Comparison of ENCODE assay signal across 1 cellular context in genomic region chr17:80281516-80281915, GRCh38.
TF ChIP-seq lines count a peak whose summit lies in the region.

No MANE protein-coding gene starts in this region.

TF ChIP-seq in IMR-90, 13 proteins besides CTCF, POLR2A, EP300 and RAD21 (continued from another document):
- no peak for TF ChIP-seq ELK1 (IDR thresholded peaks at IDR 0.05; ENCODE audit: borderline replicate concordance, low read depth, low read length)
- no peak for TF ChIP-seq CEBPB (IDR thresholded peaks at IDR 0.05; ENCODE audit: low read depth, low read length)
- no peak for TF ChIP-seq MXI1 (IDR thresholded peaks at IDR 0.05; ENCODE audit: borderline replicate concordance, low read depth, low read length)
- no peak for TF ChIP-seq FOS (IDR thresholded peaks at IDR 0.05; ENCODE audit: low read depth, low read length)
- no peak for TF ChIP-seq RFX5 (IDR thresholded peaks at IDR 0.05; ENCODE audit: low read depth, low read length)
- no peak for TF ChIP-seq MAFK (IDR thresholded peaks at IDR 0.05; ENCODE audit: low read depth, low read length)
